Comparison of ENCODE assay signal across 9 cellular contexts in genomic region chr3:177827517-177828249, GRCh38.
A peak's percentile ranks its signal among the peaks of the same experiment; 100 is the strongest.
DNase-seq lines count a peak whose midpoint lies in the region; ATAC-seq and TF ChIP-seq lines count a peak whose summit lies in the region.
"Had no signal": no experiment of that assay in that cellular context is flagged by ENCODE, and none has a peak within 500 bp of the region (broad histone marks: within the 10 kb centered on the region; RNA-seq: fewer than 3 reads in every experiment).

No MANE protein-coding gene starts in this region.

- H3K27ac ChIP-seq in ovary: no peak overlapping the region

- H3K36me3 ChIP-seq in ovary: no peaks in the 10 kb centered on the region

- peaks cover 2% of the 10 kb centered on the region for H3K4me1 ChIP-seq in ovary (ENCODE audit: insufficient read depth)

- H3K9me3 ChIP-seq in ovary: no peaks in the 10 kb centered on the region

- DNase-seq in cardiac fibroblast (ENCODE audit: low read depth in 2 of 2) (peak; percentile 84 to 95), osteocyte (ENCODE audit: extremely low spot score, unreplicated experiment) (no peak), ovary (no peak), putamen (ENCODE audit: low spot score) (no peak), NCI-H510A (lab: John Stamatoyannopoulos, UW) (no peak)
- no peak for DNase-seq in activated T-helper 1 cell treated with anti-CD3 and anti-CD28 coated beads, Interleukin-12 subunit alpha, Interleukin-12 subunit beta, Interleukin-2, Interleukin-4 antibody, amounts not matched to agents 30 ng/mL and 10 ng/mL and 1 ng/mL, durations not matched to agents 14 hours and 24 hours and 36 hours (ENCODE audit: low spot score)
- DNase-seq: stimulated activated CD4-positive, alpha-beta T cell treated with anti-CD3 and anti-CD28 coated beads, Interleukin-1b, Interleukin-23, amount 100 ng/mL, for 48 hours had no signal

- intact Hi-C loops in ovary (cut with DNase I): no loop called here
- intact Hi-C loops in activated T-helper 1 cell treated with anti-CD3 and anti-CD28 coated beads, Interleukin-12 subunit alpha, Interleukin-12 subunit beta, Interleukin-2, Interleukin-4 antibody, amounts not matched to agents 30 ng/mL and 10 ng/mL and 1 ng/mL, durations not matched to agents 14 hours and 24 hours and 36 hours (cut with micrococcal nuclease): no loop called here

- H3K4me1 Mint-ChIP-seq in osteocyte (ENCODE audit: unreplicated experiment): peaks cover 52% of the 10 kb centered on the region
- no peaks in the 10 kb centered on the region for H3K4me1 Mint-ChIP-seq in activated T-helper 1 cell treated with anti-CD3 and anti-CD28 coated beads, Interleukin-12 subunit alpha, Interleukin-12 subunit beta, Interleukin-2, Interleukin-4 antibody, amounts not matched to agents 30 ng/mL and 10 ng/mL and 1 ng/mL, durations not matched to agents 14 hours and 24 hours and 36 hours (ENCODE audit: low read depth)

- 91 to 94% (median 93%) methylated on average over 6 of the region's 6 CpGs for WGBS in ovary, 3 donors

- H3K4me3 ChIP-seq in cardiac fibroblast (replicated peaks in 1 of 2; ENCODE audit: low read depth in 2 of 2, low read length in 2 of 2): no peak overlapping the region
- no peak overlapping the region for H3K4me3 ChIP-seq in ovary

- peak overlapping the region; percentile 88 for H3K27ac Mint-ChIP-seq in osteocyte (ENCODE audit: unreplicated experiment)
- H3K27ac Mint-ChIP-seq in activated T-helper 1 cell treated with anti-CD3 and anti-CD28 coated beads, Interleukin-12 subunit alpha, Interleukin-12 subunit beta, Interleukin-2, Interleukin-4 antibody, amounts not matched to agents 30 ng/mL and 10 ng/mL and 1 ng/mL, durations not matched to agents 14 hours and 24 hours and 36 hours: no peak overlapping the region

- TF ChIP-seq EP300 in ovary (IDR thresholded peaks at IDR 0.05): no peak

- no peaks in the 10 kb centered on the region for H3K9me3 Mint-ChIP-seq in osteocyte (ENCODE audit: unreplicated experiment)
- H3K9me3 Mint-ChIP-seq in activated T-helper 1 cell treated with anti-CD3 and anti-CD28 coated beads, Interleukin-12 subunit alpha, Interleukin-12 subunit beta, Interleukin-2, Interleukin-4 antibody, amounts not matched to agents 30 ng/mL and 10 ng/mL and 1 ng/mL, durations not matched to agents 14 hours and 24 hours and 36 hours: no peaks in the 10 kb centered on the region

- peaks cover 3% of the 10 kb centered on the region for H3K27me3 ChIP-seq in ovary

- ATAC-seq in GM18511 (IDR thresholded peaks at IDR 0.05; ENCODE audit: unreplicated experiment) (peak; percentile 70), HG03196 (IDR thresholded peaks at IDR 0.05; ENCODE audit: unreplicated experiment) (peak; percentile 52)

- no peaks in the 10 kb centered on the region for H3K36me3 Mint-ChIP-seq in osteocyte (ENCODE audit: unreplicated experiment)
- no peaks in the 10 kb centered on the region for H3K36me3 Mint-ChIP-seq in activated T-helper 1 cell treated with anti-CD3 and anti-CD28 coated beads, Interleukin-12 subunit alpha, Interleukin-12 subunit beta, Interleukin-2, Interleukin-4 antibody, amounts not matched to agents 30 ng/mL and 10 ng/mL and 1 ng/mL, durations not matched to agents 14 hours and 24 hours and 36 hours (ENCODE audit: low read depth)

- TF ChIP-seq POLR2A in ovary (IDR thresholded peaks at IDR 0.05): no peak

- H3K27me3 Mint-ChIP-seq in osteocyte (ENCODE audit: unreplicated experiment): no peaks in the 10 kb centered on the region
- no peaks in the 10 kb centered on the region for H3K27me3 Mint-ChIP-seq in activated T-helper 1 cell treated with anti-CD3 and anti-CD28 coated beads, Interleukin-12 subunit alpha, Interleukin-12 subunit beta, Interleukin-2, Interleukin-4 antibody, amounts not matched to agents 30 ng/mL and 10 ng/mL and 1 ng/mL, durations not matched to agents 14 hours and 24 hours and 36 hours (ENCODE audit: insufficient read depth)

- TF ChIP-seq CTCF in cardiac fibroblast (IDR thresholded peaks at IDR 0.05; ENCODE audit: low read depth, low read length) (no peak), osteocyte (IDR thresholded peaks at IDR 0.05) (no peak), ovary (IDR thresholded peaks at IDR 0.05) (no peak)

- H3K4me3 Mint-ChIP-seq in osteocyte (ENCODE audit: unreplicated experiment): no peak overlapping the region
- H3K4me3 Mint-ChIP-seq in activated T-helper 1 cell treated with anti-CD3 and anti-CD28 coated beads, Interleukin-12 subunit alpha, Interleukin-12 subunit beta, Interleukin-2, Interleukin-4 antibody, amounts not matched to agents 30 ng/mL and 10 ng/mL and 1 ng/mL, durations not matched to agents 14 hours and 24 hours and 36 hours: no peak overlapping the region

Comparison
In these comparisons a context has a peak if more than half of its experiments do, and no peak if none do; other contexts are left out.
1. DNase-seq: peak in cardiac fibroblast (2 of 2); none in osteocyte (single experiment), ovary (0 of 5), activated T-helper 1 cell treated with anti-CD3 and anti-CD28 coated beads, Interleukin-12 subunit alpha, Interleukin-12 subunit beta, Interleukin-2, Interleukin-4 antibody, amounts not matched to agents 30 ng/mL and 10 ng/mL and 1 ng/mL, durations not matched to agents 14 hours and 24 hours and 36 hours (single experiment), putamen (single experiment) and NCI-H510A (single experiment).